Comparison of ENCODE assay signal across 13 cellular contexts in genomic region chr12:94230357-94230905, GRCh38.
A peak's percentile ranks its signal among the peaks of the same experiment; 100 is the strongest.
DNase-seq lines count a peak whose midpoint lies in the region; ATAC-seq, FAIRE-seq and TF ChIP-seq lines count a peak whose summit lies in the region.
"Had no signal": no experiment of that assay in that cellular context is flagged by ENCODE, and none has a peak within 500 bp of the region (broad histone marks: within the 10 kb centered on the region; RNA-seq: fewer than 3 reads in every experiment).

No MANE protein-coding gene starts in this region.

- WGBS in HepG2 (ENCODE audit: low lambda C conversion rate) = 3% methylated on average over 2 of the region's 2 CpGs
- WGBS in right lobe of liver (ENCODE audit: insufficient coverage, low coverage, low lambda C conversion rate, missing lambda C conversion rate) = 58% methylated on average over 2 of the region's 2 CpGs

- peak overlapping the region; percentile 40; the same call in 1 of the 2 replicates for H3K9ac ChIP-seq in HepG2 (ENCODE audit: insufficient read depth, low read depth, low read length)

- peak overlapping the region; percentile 48; the same call in 1 of the 2 replicates for H3K4me2 ChIP-seq in HepG2 (ENCODE audit: low read depth, low read length)

- TF ChIP-seq RAD21 in HepG2 (CRISPR knock-in tag; IDR thresholded peaks at IDR 0.05) = no peak; the same call in 1 of the 2 replicates

- TF ChIP-seq EP300 in HepG2 (IDR thresholded peaks at IDR 0.05; ENCODE audit: low read depth in 2 of 2, low read length in 2 of 2) (peak in 1 of 2 experiments; percentile 90; a peak in 2 of 4 replicates), HepG2 (CRISPR knock-in tag; IDR thresholded peaks at IDR 0.05; ENCODE audit: borderline replicate concordance) (peak; percentile 86)

- CTCF ChIA-PET in HepG2 (lab: Yijun Ruan, JAX; ENCODE audit: low intra/inter-chr PET ratio, low total read pairs) = no interaction called here

- H3K36me3 Mint-ChIP-seq in activated T-helper 17 cell treated with anti-CD3 and anti-CD28 coated beads, Interleukin-2, amount 50 U/mL, for 72 hours (ENCODE audit: low read depth) = peaks cover 34% of the 10 kb centered on the region
- peaks cover 67 to 84% of the 10 kb centered on the region in 2 donors for H3K36me3 Mint-ChIP-seq in stimulated activated naive B cell treated with anti-CD40 and anti-IgM and Interleukin-4, amounts not matched to agents 10 μg/mL and 1 μg/mL and 100 μg/mL, for 72 hours

- H3K9me3 ChIP-seq in HepG2 (ENCODE audit: low read length) (no peaks in the 10 kb centered on the region), right lobe of liver (no peaks in the 10 kb centered on the region)
- H3K9me3 ChIP-seq: thoracic aorta had no signal

- POLR2A ChIA-PET in HepG2 (lab: Yijun Ruan, JAX) = interaction anchor here (1.0 kb wide), 1 partner anchor 46 kb away, joined by 3 read pairs; no protein-coding TSS in a partner anchor

- TF ChIP-seq CTCF in HepG2 (CRISPR knock-in tag; IDR thresholded peaks at IDR 0.05) (no peak), right lobe of liver (IDR thresholded peaks at IDR 0.05) (no peak), omental fat pad (IDR thresholded peaks at IDR 0.05) (no peak)

- DNase-seq in HepG2 (ENCODE audit: low spot score) (peak; percentile 99), right lobe of liver (no peak), omental fat pad (ENCODE audit: low spot score) (no peak), kidney glomerular epithelial cell (lab: John Stamatoyannopoulos, UW) (no peak)
- no peak for DNase-seq in stimulated activated naive B cell treated with anti-CD40 and anti-IgM and Interleukin-4, amounts not matched to agents 10 μg/mL and 1 μg/mL and 100 μg/mL, for 72 hours
- no peak for DNase-seq in stimulated activated CD4-positive, alpha-beta T cell treated with anti-CD3 and anti-CD28 coated beads, Interleukin-4, amount 100 ng/mL, for 4 hours
- DNase-seq: dermis blood vessel endothelial cell, GOT3 had no signal

- H4K20me1 ChIP-seq in HepG2 (ENCODE audit: insufficient read depth, low read length) = no peaks in the 10 kb centered on the region

- intact Hi-C loops in HepG2 (cut with micrococcal nuclease; ENCODE audit: unreplicated experiment) = loop anchor here (1.0 kb wide), 3 partner anchors 47 to 79 kb away; no protein-coding TSS in a partner anchor
- intact Hi-C loops in right lobe of liver (cut with DNase I) = no loop called here

- H3K36me3 ChIP-seq in HepG2 (replicated peaks in 1 of 2; ENCODE audit: control insufficient read depth in 1 of 2, insufficient read depth in 2 of 2, low read length in 2 of 2) (peaks cover 0 to 1% of the 10 kb centered on the region in 2 experiments; a peak in 1 of 5 replicates), right lobe of liver (no peaks in the 10 kb centered on the region)
- H3K36me3 ChIP-seq: thoracic aorta had no signal

- peak overlapping the region; percentile 61 for H3K27ac Mint-ChIP-seq in activated T-helper 17 cell treated with anti-CD3 and anti-CD28 coated beads, Interleukin-2, amount 50 U/mL, for 72 hours
- H3K27ac Mint-ChIP-seq in stimulated activated naive B cell treated with anti-CD40 and anti-IgM and Interleukin-4, amounts not matched to agents 10 μg/mL and 1 μg/mL and 100 μg/mL, for 72 hours = peak overlapping the region; percentile 79

- peaks cover 6% of the 10 kb centered on the region for H3K4me1 Mint-ChIP-seq in activated T-helper 17 cell treated with anti-CD3 and anti-CD28 coated beads, Interleukin-2, amount 50 U/mL, for 72 hours
- H3K4me1 Mint-ChIP-seq in stimulated activated naive B cell treated with anti-CD40 and anti-IgM and Interleukin-4, amounts not matched to agents 10 μg/mL and 1 μg/mL and 100 μg/mL, for 72 hours = peaks cover 36 to 60% of the 10 kb centered on the region in 2 donors

- H3K27me3 ChIP-seq in HepG2 (ENCODE audit: control insufficient read depth in 1 of 2, insufficient read depth in 2 of 2, low read length in 2 of 2) (no peaks in the 10 kb centered on the region), right lobe of liver (no peaks in the 10 kb centered on the region)

- peaks cover 49% of the 10 kb centered on the region for H3K4me1 ChIP-seq in HepG2 (ENCODE audit: insufficient read depth, low read length)
- H3K4me1 ChIP-seq in right lobe of liver = no peaks in the 10 kb centered on the region

- peak; percentile 100 for FAIRE-seq in HepG2 (lab: Jason Lieb, UNC)
- FAIRE-seq: HTR-8/SVneo had no signal

- H3K27ac ChIP-seq in HepG2 (ENCODE audit: extremely low read length, insufficient read depth, low read length) = peak overlapping the region; percentile 82
- H3K27ac ChIP-seq in right lobe of liver = no peak overlapping the region
- H3K27ac ChIP-seq: SK-N-MC, thoracic aorta had no signal

- ATAC-seq in HepG2 (peak; percentile 97), right lobe of liver (no peak), HG03108 (IDR thresholded peaks at IDR 0.05; ENCODE audit: unreplicated experiment) (peak; percentile 51), omental fat pad (ENCODE audit: low FRiP score) (no peak)
- peak; percentile 58 for ATAC-seq in activated T-helper 17 cell treated with anti-CD3 and anti-CD28 coated beads, Interleukin-2, amount 50 U/mL, for 72 hours (replicated peaks)
- peak; percentile 37 to 64 for ATAC-seq in stimulated activated naive B cell treated with anti-CD40 and anti-IgM and Interleukin-4, amounts not matched to agents 10 μg/mL and 1 μg/mL and 100 μg/mL, for 72 hours (replicated peaks)

- no peaks in the 10 kb centered on the region for H3K27me3 Mint-ChIP-seq in activated T-helper 17 cell treated with anti-CD3 and anti-CD28 coated beads, Interleukin-2, amount 50 U/mL, for 72 hours
- H3K27me3 Mint-ChIP-seq in stimulated activated naive B cell treated with anti-CD40 and anti-IgM and Interleukin-4, amounts not matched to agents 10 μg/mL and 1 μg/mL and 100 μg/mL, for 72 hours = no peaks in the 10 kb centered on the region

- in situ Hi-C loops in HepG2 (cut with HindIII; ENCODE audit: extremely low pct_ligation_motif_present, low pct_unique_long_range_greater_than_20kb) = loop anchor here (5.0 kb wide), 1 partner anchor 58 kb away; no protein-coding TSS in a partner anchor

- H3K4me3 ChIP-seq in HepG2 (replicated peaks in 1 of 3; ENCODE audit: insufficient read depth in 1 of 3, low read depth in 2 of 3, low read length in 3 of 3) (peak overlapping the region in 1 of 3 experiments; percentile 4; a peak in 1 of 6 replicates), right lobe of liver (no peak overlapping the region)
- H3K4me3 ChIP-seq: SK-N-MC, thoracic aorta had no signal

- peak overlapping the region; percentile 40 for H3K4me3 Mint-ChIP-seq in activated T-helper 17 cell treated with anti-CD3 and anti-CD28 coated beads, Interleukin-2, amount 50 U/mL, for 72 hours
- peak overlapping the region; percentile 23 to 40 for H3K4me3 Mint-ChIP-seq in stimulated activated naive B cell treated with anti-CD40 and anti-IgM and Interleukin-4, amounts not matched to agents 10 μg/mL and 1 μg/mL and 100 μg/mL, for 72 hours

- TF ChIP-seq POLR2A in HepG2 (IDR thresholded peaks at IDR 0.05; ENCODE audit: insufficient read depth in 1 of 2, low read depth in 2 of 2, low read length in 2 of 2) (0 out of 4 replicates have a peak, but pooled peaks of 1 of the 2 experiments have one; percentile 33), right lobe of liver (IDR thresholded peaks at IDR 0.05) (no peak)

- no TSS peak for BruUV-seq in HepG2 (replicated peaks; lab: Mats Ljungman, UMichigan)

- no peak overlapping the region for H2AFZ ChIP-seq in HepG2 (ENCODE audit: low read length)

- no peaks in the 10 kb centered on the region for H3K79me2 ChIP-seq in HepG2 (ENCODE audit: insufficient read depth, low read length)

- H3K9me3 Mint-ChIP-seq in activated T-helper 17 cell treated with anti-CD3 and anti-CD28 coated beads, Interleukin-2, amount 50 U/mL, for 72 hours = no peaks in the 10 kb centered on the region
- H3K9me3 Mint-ChIP-seq in stimulated activated naive B cell treated with anti-CD40 and anti-IgM and Interleukin-4, amounts not matched to agents 10 μg/mL and 1 μg/mL and 100 μg/mL, for 72 hours = peaks cover 0 to 5% of the 10 kb centered on the region in 2 donors

TF ChIP-seq in HepG2, 621 proteins besides CTCF, POLR2A, EP300 and RAD21 (continues in another document):
- no peak for TF ChIP-seq ZNF607 (CRISPR knock-in tag; IDR thresholded peaks at IDR 0.05; ENCODE audit: borderline replicate concordance)
- no peak for TF ChIP-seq ZNF569 (CRISPR knock-in tag; IDR thresholded peaks at IDR 0.05; ENCODE audit: borderline replicate concordance)
- no peak for TF ChIP-seq ZNF562 (CRISPR knock-in tag; IDR thresholded peaks at IDR 0.05; ENCODE audit: borderline replicate concordance)
- no peak for TF ChIP-seq NKX3-1 (CRISPR knock-in tag; IDR thresholded peaks at IDR 0.05)
- TF ChIP-seq HNRNPK (IDR thresholded peaks at IDR 0.05; ENCODE audit: low read depth, low read length, poor library complexity, severe bottlenecking) = no peak
- no peak for TF ChIP-seq ISX (CRISPR knock-in tag; conservative IDR thresholded peaks at IDR 0.05)
- no peak for TF ChIP-seq ZNF501 (CRISPR knock-in tag; IDR thresholded peaks at IDR 0.05)
- TF ChIP-seq DDIT3 (CRISPR knock-in tag; IDR thresholded peaks at IDR 0.05) = no peak
- TF ChIP-seq HMG20B (CRISPR knock-in tag; conservative IDR thresholded peaks at IDR 0.05) = peak; percentile 81
- TF ChIP-seq SP2 (CRISPR knock-in tag; IDR thresholded peaks at IDR 0.05) = no peak
- no peak for TF ChIP-seq KLF13 (CRISPR knock-in tag; IDR thresholded peaks at IDR 0.05)
- TF ChIP-seq MTA1 (CRISPR knock-in tag; IDR thresholded peaks at IDR 0.05; ENCODE audit: borderline replicate concordance) = no peak
- TF ChIP-seq SMARCC2 (IDR thresholded peaks at IDR 0.05) = no peak
- TF ChIP-seq RBM22 (optimal IDR thresholded peaks at IDR 0.05; ENCODE audit: low read length) = no peak
- TF ChIP-seq BORCS8-MEF2B (CRISPR knock-in tag; IDR thresholded peaks at IDR 0.05) = no peak
- no peak; the same call in 1 of the 2 replicates for TF ChIP-seq KDM6A (CRISPR knock-in tag; IDR thresholded peaks at IDR 0.05; ENCODE audit: low read depth)
- TF ChIP-seq ZC3H4 (CRISPR knock-in tag; IDR thresholded peaks at IDR 0.05; ENCODE audit: borderline replicate concordance) = no peak

Comparison
In these comparisons a context has a peak if more than half of its experiments do, and no peak if none do; other contexts are left out.
1. ATAC-seq: peak in HepG2 (single experiment), HG03108 (single experiment), activated T-helper 17 cell treated with anti-CD3 and anti-CD28 coated beads, Interleukin-2, amount 50 U/mL, for 72 hours (single experiment) and stimulated activated naive B cell treated with anti-CD40 and anti-IgM and Interleukin-4, amounts not matched to agents 10 μg/mL and 1 μg/mL and 100 μg/mL, for 72 hours (2 of 2); none in right lobe of liver (0 of 4) and omental fat pad (single experiment).